ENCODE assay signal across 19 cellular contexts in genomic region chr4:61397174-61397573, GRCh38.
DNase-seq lines count a peak whose midpoint lies in the region; ATAC-seq and TF ChIP-seq lines count a peak whose summit lies in the region.
"Had no signal": no experiment of that assay in that cellular context is flagged by ENCODE, and none has a peak within 500 bp of the region (broad histone marks: within the 10 kb centered on the region; RNA-seq: fewer than 3 reads in every experiment).

No MANE protein-coding gene starts in this region.

- H3K4me1 ChIP-seq in left ventricle myocardium inferior = no peaks in the 10 kb centered on the region
- H3K4me1 ChIP-seq in skeletal muscle satellite cell (ENCODE audit: control insufficient read depth, insufficient read depth, low read length) = peaks cover 5% of the 10 kb centered on the region
- H3K4me1 ChIP-seq: heart right ventricle had no signal

- H3K27me3 ChIP-seq in left ventricle myocardium inferior (ENCODE audit: low read depth) (no peaks in the 10 kb centered on the region), skeletal muscle satellite cell (ENCODE audit: control insufficient read depth, insufficient read depth, low read length) (no peaks in the 10 kb centered on the region)
- H3K27me3 ChIP-seq: heart right ventricle, tibial artery had no signal

- ATAC-seq in HG03432 (IDR thresholded peaks at IDR 0.05; ENCODE audit: unreplicated experiment) (no peak), GM18868 (IDR thresholded peaks at IDR 0.05; ENCODE audit: unreplicated experiment) (no peak)

- H3K36me3 ChIP-seq in left ventricle myocardium inferior = no peaks in the 10 kb centered on the region
- no peaks in the 10 kb centered on the region for H3K36me3 ChIP-seq in skeletal muscle satellite cell (ENCODE audit: insufficient read depth, low read length)
- H3K36me3 ChIP-seq: heart right ventricle, tibial artery had no signal

- TF ChIP-seq CTCF in left ventricle myocardium inferior (IDR thresholded peaks at IDR 0.05; ENCODE audit: borderline replicate concordance) = no peak

- peak overlapping the region; percentile 13 for H3K27ac ChIP-seq in left ventricle myocardium inferior (replicated peaks)
- H3K27ac ChIP-seq: heart right ventricle, tibial artery had no signal

- H3K9me3 ChIP-seq in left ventricle myocardium inferior (replicated peaks) (no peaks in the 10 kb centered on the region), skeletal muscle satellite cell (replicated peaks; ENCODE audit: low read length) (no peaks in the 10 kb centered on the region)
- H3K9me3 ChIP-seq: heart right ventricle, tibial artery had no signal

- H3K4me3 ChIP-seq in left ventricle myocardium inferior (no peak overlapping the region), skeletal muscle satellite cell (ENCODE audit: low read length) (no peak overlapping the region)
- H3K4me3 ChIP-seq: heart right ventricle, tibial artery had no signal

- no peak for DNase-seq in left ventricle myocardium inferior
- no peak for DNase-seq in cardiac septum (ENCODE audit: low spot score)
- DNase-seq in amniotic epithelial cell (ENCODE audit: low read depth) = peak; percentile 71
- DNase-seq in glomerular visceral epithelial cell (ENCODE audit: extremely low spot score) = peak; percentile 35
- DNase-seq in NCI-H1694 treated with DMSO at 0.1 percent for 48 hours (lab: John Stamatoyannopoulos, UW) = no peak
- DNase-seq: activated CD4-positive, alpha-beta T cell treated with anti-CD3 and anti-CD28 coated beads for 4 hours; activated naive CD4-positive, alpha-beta T cell treated with anti-CD3 and anti-CD28 coated beads, Interleukin-2, amount 50 U/mL, for 16 hours; activated T-cell treated with anti-CD3 and anti-CD28 coated beads for 4 hours; heart right ventricle; KBM-7; NCI-H1436; NCI-H510A treated with DMSO at 0.1 percent for 48 hours; retina; stimulated activated CD4-positive, alpha-beta T cell treated with anti-CD3 and anti-CD28 coated beads, Interleukin-4, amount 100 ng/mL, for 1 hour; T-helper 2 cell; tibial artery had no signal

- intact Hi-C loops in left ventricle myocardium inferior (cut with micrococcal nuclease) (no loop called here), cardiac septum (cut with DNase I) (no loop called here)

- no peak overlapping the region for H3K9ac ChIP-seq in skeletal muscle satellite cell (ENCODE audit: low read depth, low read length)

- peak overlapping the region; percentile 4 for H3K4me2 ChIP-seq in skeletal muscle satellite cell (ENCODE audit: low read length)

Comparison
In these comparisons a context has a peak if more than half of its experiments do, and no peak if none do; other contexts are left out.
1. DNase-seq: peak in amniotic epithelial cell (single experiment) and glomerular visceral epithelial cell (single experiment); none in left ventricle myocardium inferior (single experiment), cardiac septum (single experiment) and NCI-H1694 treated with DMSO at 0.1 percent for 48 hours (single experiment).